30 cellular contexts compared by ENCODE assay signal in the genomic region with DNA sequence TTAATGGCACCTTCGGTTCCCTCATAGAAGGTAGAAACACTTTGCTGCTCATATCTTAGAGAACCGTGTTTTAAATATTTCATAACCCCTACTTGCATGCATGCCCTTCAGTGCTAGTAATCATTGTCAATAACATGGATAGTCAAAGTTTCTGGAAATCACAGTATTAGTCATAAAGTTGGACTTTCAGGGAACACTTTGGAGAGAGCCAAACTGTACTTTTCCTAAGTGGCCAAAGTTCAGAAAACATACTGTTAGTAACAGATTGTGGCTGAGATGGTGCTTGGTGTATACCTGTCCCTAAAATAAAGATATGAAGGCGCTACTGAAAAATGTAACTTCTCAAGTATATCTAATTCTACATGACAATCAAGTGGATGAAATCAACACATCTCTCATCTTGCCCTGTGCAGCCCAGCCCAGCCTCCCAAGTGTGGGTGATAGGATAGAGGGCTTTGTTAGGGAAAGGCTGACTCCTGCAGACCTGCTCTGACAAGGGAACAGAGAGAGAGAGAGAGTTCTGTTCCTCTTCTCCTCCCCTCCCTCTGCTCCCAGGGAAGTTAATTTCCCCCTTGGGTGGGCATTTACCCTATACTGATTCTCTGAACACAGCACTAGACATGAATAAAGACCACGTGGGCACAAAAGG. TPM values are rescaled to one million over a fixed set of nuclear protein-coding genes. Genes with fewer than 3 reads are reported as not detected.
"Had no signal": no experiment of that assay in that cellular context is flagged by ENCODE, and none has a peak within 500 bp of the region (broad histone marks: within the 10 kb centered on the region; RNA-seq: fewer than 3 reads in every experiment).

No MANE protein-coding gene starts in this region.

- H3K9me3 ChIP-seq: left ventricle myocardium inferior, pancreas, right atrium auricular region, spleen, tibial nerve had no signal

- H3K27ac ChIP-seq: left ventricle myocardium inferior, pancreas, right atrium auricular region, spleen, tibial nerve had no signal

- DNase-seq: activated CD4-positive, alpha-beta memory T cell treated with anti-CD3 and anti-CD28 coated beads for 36 hours; activated CD4-positive, alpha-beta T cell treated with anti-CD3 and anti-CD28 coated beads, Interleukin-2, amount 10 ng/mL, durations not matched to agents 24 days and 14 days; activated CD4-positive, CD25-positive, alpha-beta regulatory T cell treated with anti-CD3 and anti-CD28 coated beads, Interleukin-2, amount 50 U/mL, for 72 hours; activated CD8-positive, alpha-beta memory T cell treated with anti-CD3 and anti-CD28 coated beads, Interleukin-2, amount 50 U/mL, for 48 hours; activated gamma-delta T cell treated with Interleukin-2 at 50 U/mL for 16 hours; activated naive CD4-positive, alpha-beta T cell treated with anti-CD3 and anti-CD28 coated beads, Interleukin-2, amount 50 U/mL, for 16 hours; activated T-cell treated with anti-CD3 and anti-CD28 coated beads, Interleukin-2, amount 50 U/mL, for 24 hours; amygdala; caudate nucleus; cortex of kidney; effector memory CD8-positive, alpha-beta T cell; glutamatergic neuron; left ventricle myocardium inferior; midbrain; naive thymus-derived CD4-positive, alpha-beta T cell; nucleus accumbens; pancreas; spleen; stimulated activated naive CD4-positive, alpha-beta T cell; T-helper 17 cell; T1000 had no signal

- FAIRE-seq: frontal cortex, islet of Langerhans, pancreas had no signal

- H3K36me3 ChIP-seq: left ventricle myocardium inferior, pancreas, right atrium auricular region, spleen, tibial nerve had no signal

- H3K4me1 ChIP-seq: left ventricle myocardium inferior, pancreas, right atrium auricular region, spleen, tibial nerve had no signal

- H3K27me3 ChIP-seq: pancreas, right atrium auricular region, tibial nerve had no signal

- H3K4me3 ChIP-seq: left ventricle myocardium inferior, pancreas, right atrium auricular region, spleen, tibial nerve had no signal

- ATAC-seq: effector memory CD8-positive, alpha-beta T cell; esophagus mucosa; naive thymus-derived CD4-positive, alpha-beta T cell; T-helper 17 cell had no signal

RNA-seq across cellular contexts. Expression of a gene that starts 14.4 kb away (rescaled TPM):
- total RNA-seq: activated CD4-positive, alpha-beta memory T cell treated with anti-CD3 and anti-CD28 coated beads for 36 hours; activated CD4-positive, alpha-beta T cell treated with anti-CD3 and anti-CD28 coated beads, Interleukin-2, amount 10 ng/mL, durations not matched to agents 24 days and 14 days; chondrocyte; naive thymus-derived CD4-positive, alpha-beta T cell; neural crest cell; pulmonary artery endothelial cell; spleen; T-helper 17 cell had no signal
- polyA plus RNA-seq: naive thymus-derived CD4-positive, alpha-beta T cell had no signal

RNA-seq across cellular contexts. Expression of a gene that starts 16.0 kb away (rescaled TPM):
- total RNA-seq: activated CD4-positive, alpha-beta memory T cell treated with anti-CD3 and anti-CD28 coated beads for 36 hours; activated CD4-positive, alpha-beta T cell treated with anti-CD3 and anti-CD28 coated beads, Interleukin-2, amount 10 ng/mL, durations not matched to agents 24 days and 14 days; esophagus mucosa; frontal cortex; left ventricle myocardium inferior; pancreas; right atrium auricular region; spleen; tibial nerve; urinary bladder had no signal
- polyA plus RNA-seq: spleen, urinary bladder had no signal
